14 cellular contexts compared by ENCODE assay signal in the genomic region with DNA sequence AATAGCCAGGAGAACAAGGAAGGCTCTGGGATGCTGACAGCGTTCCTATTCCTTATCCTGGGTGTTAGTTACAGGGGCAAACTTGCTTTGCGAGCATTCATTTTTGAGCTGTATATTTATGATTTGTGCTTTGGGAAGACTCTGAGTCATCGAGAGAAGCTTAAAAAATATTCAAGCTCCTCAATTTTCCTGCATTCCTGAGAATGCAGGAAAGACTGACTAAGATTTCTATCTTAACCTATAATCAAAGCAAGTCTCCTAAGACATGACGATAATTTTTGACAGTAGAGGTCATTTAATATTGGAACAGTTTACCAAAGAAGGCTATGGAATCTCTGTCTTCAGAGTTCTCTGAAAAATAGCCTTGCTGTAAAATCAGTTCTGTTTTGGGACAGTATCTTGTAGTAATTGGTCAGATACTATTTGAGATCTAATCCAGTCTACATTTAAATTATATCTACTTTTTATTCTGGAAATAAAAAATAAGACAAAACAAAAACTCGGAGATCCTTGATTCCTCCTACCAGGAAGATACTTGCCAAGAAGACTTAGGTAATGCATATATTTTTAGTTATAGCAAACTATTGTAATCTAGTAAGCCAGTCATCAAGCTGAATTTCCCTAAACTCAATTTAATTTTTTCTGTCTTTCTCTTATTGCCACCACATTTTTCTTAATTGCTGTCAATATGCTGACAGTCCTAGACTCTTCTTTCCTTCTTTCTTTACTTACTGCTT. TPM values are rescaled to one million over a fixed set of nuclear protein-coding genes. Genes with fewer than 3 reads are reported as not detected.
DNase-seq lines count a peak whose midpoint lies in the region; ATAC-seq, FAIRE-seq and TF ChIP-seq lines count a peak whose summit lies in the region.
"Had no signal": no experiment of that assay in that cellular context is flagged by ENCODE, and none has a peak within 500 bp of the region (broad histone marks: within the 10 kb centered on the region; RNA-seq: fewer than 3 reads in every experiment).

No MANE protein-coding gene starts in this region.

- POLR2A ChIA-PET in K562 (lab: Yijun Ruan, JAX) = interaction anchor here (0.9 kb wide), 1 partner anchor 25 kb away, joined by 3 read pairs; no protein-coding TSS in a partner anchor

- H3K4me2 ChIP-seq in K562 (ENCODE audit: insufficient read depth, low read length) = peak overlapping the region; percentile 28; the same call in 1 of the 2 replicates

- no peak for TF ChIP-seq RAD21 in K562 (CRISPR knock-in tag; conservative IDR thresholded peaks at IDR 0.05 in 1 of 2, IDR thresholded peaks at IDR 0.05 in 1 of 2)

- CTCF ChIA-PET in K562 (lab: Yijun Ruan, JAX; ENCODE audit: low intra/inter-chr PET ratio) = no interaction called here

- no peak for TF ChIP-seq CTCF in K562 (IDR thresholded peaks at IDR 0.05 in 2 of 3, conservative IDR thresholded peaks at IDR 0.05 in 1 of 3; ENCODE audit: insufficient read depth in 2 of 3, low read depth in 1 of 3, low read length in 3 of 3)
- TF ChIP-seq CTCF in GM10266 (IDR thresholded peaks at IDR 0.05; ENCODE audit: control insufficient read depth, insufficient read depth, low read depth, missing control alignments) = no peak

- H3K79me2 ChIP-seq in K562 (ENCODE audit: control insufficient read depth, insufficient read depth, low read length) = no peaks in the 10 kb centered on the region

- no peaks in the 10 kb centered on the region for H4K20me1 ChIP-seq in K562 (replicated peaks; ENCODE audit: control insufficient read depth, insufficient read depth, low read length)

- intact Hi-C loops in K562 (cut with micrococcal nuclease) = loop anchor here (2.0 kb wide), 2 partner anchors 35 to 63 kb away; a partner anchor contains a TSS
- intact Hi-C loops in left colon (cut with DNase I, micrococcal nuclease) = no loop called here

- H3K9ac ChIP-seq in K562 (ENCODE audit: insufficient read depth in 1 of 2, low read depth in 2 of 2, low read length in 2 of 2) = peak overlapping the region in 1 of 2 experiments; percentile 35; a peak in 2 of 4 replicates

- H3K9me1 ChIP-seq in K562 (ENCODE audit: control insufficient read depth, insufficient read depth, low read length) = no peaks in the 10 kb centered on the region

- no peak overlapping the region for H3K27ac Mint-ChIP-seq in T-helper 1 cell treated with Interleukin-12 subunit alpha and Interleukin-12 subunit beta and Interleukin-4 antibody, amounts not matched to agents 30 μg/mL and 1 μg/mL, for 36 hours
- H3K27ac Mint-ChIP-seq: stimulated activated memory B cell treated with anti-CD40 and anti-IgM and Interleukin-4, amounts not matched to agents 10 μg/mL and 1 μg/mL and 100 μg/mL, for 72 hours had no signal

- DNase-seq in T-helper 1 cell (no peak), LHCN-M2 (ENCODE audit: low read depth) (peak; percentile 73), K562 (ENCODE audit: extremely low read depth in 1 of 4, low spot score in 3 of 4) (no peak), myocyte (ENCODE audit: low read depth) (peak; percentile 33), erythroblast (lab: John Stamatoyannopoulos, UW) (no peak), left colon (no peak), GM10266 (ENCODE audit: extremely low spot score) (no peak)
- DNase-seq: DMS79 treated with DMSO at 0.1 percent for 48 hours, esophagus squamous epithelium, NCI-H1436 treated with DMSO at 0.1 percent for 48 hours had no signal

- 34% methylated on average over 5 of the region's 5 CpGs for WGBS in K562 (ENCODE audit: insufficient coverage, low coverage, missing lambda C conversion rate)

- in situ Hi-C loops in K562 (cut with MboI) = no loop called here

- ATAC-seq in K562 = no peak
- ATAC-seq in left colon = no peak
- ATAC-seq: stimulated activated memory B cell treated with anti-CD40 and anti-IgM and Interleukin-4, amounts not matched to agents 10 μg/mL and 1 μg/mL and 100 μg/mL, for 72 hours had no signal

- FAIRE-seq in K562 (lab: Jason Lieb, UNC) = no peak

- H3K4me3 Mint-ChIP-seq in T-helper 1 cell treated with Interleukin-12 subunit alpha and Interleukin-12 subunit beta and Interleukin-4 antibody, amounts not matched to agents 30 μg/mL and 1 μg/mL, for 36 hours = peak overlapping the region; percentile 29
- H3K4me3 Mint-ChIP-seq: brain; stimulated activated memory B cell treated with anti-CD40 and anti-IgM and Interleukin-4, amounts not matched to agents 10 μg/mL and 1 μg/mL and 100 μg/mL, for 72 hours had no signal

- TF ChIP-seq POLR2A in K562 (conservative IDR thresholded peaks at IDR 0.05) (no peak), erythroblast (IDR thresholded peaks at IDR 0.05; ENCODE audit: low read length) (no peak)

- H2AFZ ChIP-seq in K562 (ENCODE audit: low read depth, low read length) = peak overlapping the region; percentile 73

- BruUV-seq in K562 (replicated peaks; lab: Mats Ljungman, UMichigan) = no TSS peak

- no peaks in the 10 kb centered on the region for H3K9me3 Mint-ChIP-seq in T-helper 1 cell treated with Interleukin-12 subunit alpha and Interleukin-12 subunit beta and Interleukin-4 antibody, amounts not matched to agents 30 μg/mL and 1 μg/mL, for 36 hours
- H3K9me3 Mint-ChIP-seq: stimulated activated memory B cell treated with anti-CD40 and anti-IgM and Interleukin-4, amounts not matched to agents 10 μg/mL and 1 μg/mL and 100 μg/mL, for 72 hours had no signal

- no peaks in the 10 kb centered on the region for H3K27me3 ChIP-seq in K562 (ENCODE audit: control insufficient read depth in 2 of 2, insufficient read depth in 2 of 2, low read length in 2 of 2)
- H3K27me3 ChIP-seq: esophagus squamous epithelium had no signal

- H3K4me1 Mint-ChIP-seq in T-helper 1 cell treated with Interleukin-12 subunit alpha and Interleukin-12 subunit beta and Interleukin-4 antibody, amounts not matched to agents 30 μg/mL and 1 μg/mL, for 36 hours (ENCODE audit: low read depth) = peaks cover 35% of the 10 kb centered on the region

- H3K36me3 ChIP-seq in K562 (ENCODE audit: control insufficient read depth, insufficient read depth, low read length) = no peaks in the 10 kb centered on the region
- H3K36me3 ChIP-seq: esophagus squamous epithelium had no signal

- no peaks in the 10 kb centered on the region for H3K9me3 ChIP-seq in K562 (replicated peaks; ENCODE audit: control insufficient read depth, insufficient read depth, low read depth, low read length)
- H3K9me3 ChIP-seq: esophagus squamous epithelium had no signal

- peaks cover 10 to 43% of the 10 kb centered on the region in 2 experiments; a peak in 3 of 5 replicates for H3K4me1 ChIP-seq in K562 (replicated peaks in 1 of 2; ENCODE audit: control insufficient read depth in 2 of 2, insufficient read depth in 2 of 2, low read length in 2 of 2)

- H3K4me3 ChIP-seq in K562 = no peak overlapping the region
- H3K4me3 ChIP-seq: esophagus squamous epithelium had no signal

- no peak for TF ChIP-seq EP300 in K562 (IDR thresholded peaks at IDR 0.05; ENCODE audit: low read length)

- H3K36me3 Mint-ChIP-seq in T-helper 1 cell treated with Interleukin-12 subunit alpha and Interleukin-12 subunit beta and Interleukin-4 antibody, amounts not matched to agents 30 μg/mL and 1 μg/mL, for 36 hours (ENCODE audit: low read depth) = peaks cover 1% of the 10 kb centered on the region
- H3K36me3 Mint-ChIP-seq: brain; stimulated activated memory B cell treated with anti-CD40 and anti-IgM and Interleukin-4, amounts not matched to agents 10 μg/mL and 1 μg/mL and 100 μg/mL, for 72 hours had no signal

- H3K27me3 Mint-ChIP-seq in T-helper 1 cell treated with Interleukin-12 subunit alpha and Interleukin-12 subunit beta and Interleukin-4 antibody, amounts not matched to agents 30 μg/mL and 1 μg/mL, for 36 hours (ENCODE audit: low read depth) = no peaks in the 10 kb centered on the region

- H3K27ac ChIP-seq in K562 (ENCODE audit: extremely low read depth, low read depth, low read length) = peak overlapping the region; percentile 63
- H3K27ac ChIP-seq: 22Rv1, esophagus squamous epithelium had no signal

TF ChIP-seq in K562, 482 proteins besides CTCF, POLR2A, EP300 and RAD21 (continues in another document):
- TF ChIP-seq SMARCA4 (IDR thresholded peaks at IDR 0.05) = no peak
- no peak for TF ChIP-seq KDM2B (CRISPR knock-in tag; IDR thresholded peaks at IDR 0.05)
- no peak for TF ChIP-seq ZNF57 (CRISPR knock-in tag; IDR thresholded peaks at IDR 0.05)
- no peak for TF ChIP-seq ASH1L (IDR thresholded peaks at IDR 0.05; ENCODE audit: borderline replicate concordance, low read depth, partially characterized antibody)
- TF ChIP-seq ZNF143 (CRISPR knock-in tag; IDR thresholded peaks at IDR 0.05) = no peak

RNA-seq across cellular contexts. Expression of a gene that starts 31.7 kb away (rescaled TPM):
- 3.3 and 5.5 TPM in 2 replicates for total RNA-seq in LHCN-M2 (2014; rRNA removed)
- 2.2 TPM for polyA plus RNA-seq in LHCN-M2 (2012)
- total RNA-seq in K562 (2011; cell fraction: chromatin; rRNA removed; ENCODE audit: low replicate concordance) = 2.4 and 7.3 TPM in 2 replicates
- 1.8 and 2.3 TPM in 2 replicates for total RNA-seq in K562 (2011; cell fraction: nucleolus; rRNA removed)
- total RNA-seq in K562 (2011; cell fraction: nucleoplasm; rRNA removed) = 2.2 and 3.2 TPM in 2 replicates
- total RNA-seq in K562 (2014; rRNA removed) = 2.7 and 2.9 TPM in 2 replicates
- total RNA-seq in K562 (2014; rRNA removed; fragmentation: Illumina TruSeq; extraction: Trizol) = 4.4 and 4.8 TPM in 2 replicates
- total RNA-seq in K562 (2015; rRNA removed; fragmentation: Illumina TruSeq; extraction: Trizol) = 5.3 and 5.5 TPM in 2 replicates
- 3.0 and 3.1 TPM in 2 replicates for total RNA-seq in K562 (2021)
- 2.5 and 2.8 TPM in 2 replicates for polyA plus RNA-seq in K562 (2011; rRNA removed)
- polyA plus RNA-seq in K562 (2011; cell fraction: cytosol; rRNA removed) = 1.1 and 1.5 TPM in 2 replicates
- polyA plus RNA-seq in K562 (2011; cell fraction: nucleus; rRNA removed) = 1.0 and 2.5 TPM in 2 replicates
- 3.3 and 5.8 TPM in 2 replicates for polyA plus RNA-seq in K562 (2012)
- polyA plus RNA-seq in K562 (2014; fragmentation: Illumina TruSeq; extraction: Trizol) = 3.3 and 3.5 TPM in 2 replicates
- 1 to 10 TPM; 5.1 to 6.5 TPM for polyA plus RNA-seq in K562 (2014; fragmentation: Nextera tagmentation; extraction: Ambion mirVana)
- 2.1 and 3.2 TPM in 2 replicates for polyA plus RNA-seq in K562 (2014; rRNA removed)
- 4.7 and 5.5 TPM in 2 replicates for polyA minus RNA-seq in K562 (2011; rRNA and poly(A)+ RNA removed)
- 2.0 and 2.6 TPM in 2 replicates for polyA minus RNA-seq in K562 (2011; cell fraction: cytosol; rRNA and poly(A)+ RNA removed)
- polyA minus RNA-seq in K562 (2011; cell fraction: nucleus; rRNA and poly(A)+ RNA removed) = 3.2 and 8.6 TPM in 2 replicates
- total RNA-seq in myocyte = 7.1 and 7.8 TPM in 2 replicates
- 3.1 TPM for polyA plus RNA-seq in myocyte (2012)
- 1 to 10 TPM; 3.7 to 5.2 TPM for total RNA-seq in left colon

Comparison
In these comparisons a context has a peak if more than half of its experiments do, and no peak if none do; other contexts are left out.
1. DNase-seq: peak in LHCN-M2 (single experiment) and myocyte (single experiment); none in T-helper 1 cell (0 of 5), K562 (0 of 4), erythroblast (0 of 2), left colon (0 of 2) and GM10266 (single experiment).